8 cellular contexts compared by ENCODE assay signal in the genomic region with DNA sequence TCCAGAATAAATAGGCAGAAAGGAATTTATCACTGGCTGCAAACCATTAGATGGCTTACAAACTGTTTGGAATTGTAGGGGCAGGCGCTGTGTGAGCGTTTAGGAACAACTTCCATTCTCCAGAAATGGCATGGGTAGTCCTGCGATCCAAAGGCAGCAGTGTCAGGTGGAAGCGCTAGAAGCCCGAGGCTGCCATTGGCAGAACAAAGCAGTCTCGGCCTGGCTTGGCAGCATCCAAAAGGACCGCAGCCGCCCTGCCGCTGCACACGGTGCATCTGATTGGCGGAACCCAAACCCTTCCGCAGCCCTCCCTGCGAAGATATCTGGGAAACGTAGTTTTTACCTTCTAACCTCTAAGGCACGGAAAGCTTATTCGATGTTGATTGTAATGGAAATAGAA.
DNase-seq lines count a peak whose midpoint lies in the region; ATAC-seq lines count a peak whose summit lies in the region.

No MANE protein-coding gene starts in this region.

- intact Hi-C loops in dendritic cell treated with granulocyte-macrophage colony-stimulating factor and Interleukin-4, amounts not matched to agents 40 ng/mL and 50 ng/mL, for 4 days (cut with micrococcal nuclease): no loop called here

- no peak overlapping the region for H3K27ac Mint-ChIP-seq in dendritic cell treated with granulocyte-macrophage colony-stimulating factor and Interleukin-4, amounts not matched to agents 40 ng/mL and 50 ng/mL, for 4 days

- H3K36me3 Mint-ChIP-seq in dendritic cell treated with granulocyte-macrophage colony-stimulating factor and Interleukin-4, amounts not matched to agents 40 ng/mL and 50 ng/mL, for 4 days (ENCODE audit: low read depth): no peaks in the 10 kb centered on the region

- H3K27me3 Mint-ChIP-seq in dendritic cell treated with granulocyte-macrophage colony-stimulating factor and Interleukin-4, amounts not matched to agents 40 ng/mL and 50 ng/mL, for 4 days: peaks cover 4% of the 10 kb centered on the region

- ATAC-seq in HG03439 (IDR thresholded peaks at IDR 0.05; ENCODE audit: unreplicated experiment) (peak; percentile 79), HG03457 (IDR thresholded peaks at IDR 0.05; ENCODE audit: unreplicated experiment) (no peak)

- H3K9me3 Mint-ChIP-seq in dendritic cell treated with granulocyte-macrophage colony-stimulating factor and Interleukin-4, amounts not matched to agents 40 ng/mL and 50 ng/mL, for 4 days: no peaks in the 10 kb centered on the region

- DNase-seq in GM19240 (ENCODE audit: insufficient read length, low spot score) (peak; percentile 31), kidney glomerular epithelial cell (lab: John Stamatoyannopoulos, UW) (peak; percentile 44)
- peak; percentile 61 to 68 for DNase-seq in activated CD4-positive, alpha-beta T cell treated with anti-CD3 and anti-CD28 coated beads, Interleukin-2, amount 50 U/mL, for 48 hours
- peak; percentile 70 for DNase-seq in stimulated activated CD4-positive, alpha-beta T cell treated with anti-CD3 and anti-CD28 coated beads, Interleukin-15, amount 100 ng/mL, for 24 hours
- DNase-seq in NK-92 treated with Interleukin-12 subunit alpha and Interleukin-12 subunit beta, amount 100 ng/mL, for 24 hours (lab: John Stamatoyannopoulos, UW): no peak

- H3K4me1 Mint-ChIP-seq in dendritic cell treated with granulocyte-macrophage colony-stimulating factor and Interleukin-4, amounts not matched to agents 40 ng/mL and 50 ng/mL, for 4 days (ENCODE audit: low read depth): peaks cover 24% of the 10 kb centered on the region

- H3K4me3 Mint-ChIP-seq in dendritic cell treated with granulocyte-macrophage colony-stimulating factor and Interleukin-4, amounts not matched to agents 40 ng/mL and 50 ng/mL, for 4 days: peak overlapping the region; percentile 11
